In genomic region chr9:33232866-33233265, GRCh38 we compare ENCODE assay signal across 25 cellular contexts. TPM values are rescaled to one million over a fixed set of nuclear protein-coding genes. Genes with fewer than 3 reads are reported as not detected.
DNase-seq lines count a peak whose midpoint lies in the region; ATAC-seq, FAIRE-seq and TF ChIP-seq lines count a peak whose summit lies in the region.
"Had no signal": no experiment of that assay in that cellular context is flagged by ENCODE, and none has a peak within 500 bp of the region (broad histone marks: within the 10 kb centered on the region; RNA-seq: fewer than 3 reads in every experiment).

No MANE protein-coding gene starts in this region.

- H3K79me2 ChIP-seq in PC-3 (ENCODE audit: low read length) = no peaks in the 10 kb centered on the region
- no peaks in the 10 kb centered on the region for H3K79me2 ChIP-seq in hepatocyte

- H3K27ac Mint-ChIP-seq in endothelial cell (ENCODE audit: unreplicated experiment) = peak overlapping the region; percentile 33
- H3K27ac Mint-ChIP-seq: H9 had no signal

- DNase-seq in A549 (ENCODE audit: low read depth in 1 of 2, low spot score in 1 of 2) = no peak
- DNase-seq in PC-3 = peak; percentile 45
- DNase-seq in endothelial cell (ENCODE audit: low spot score) = no peak
- DNase-seq in renal cortical epithelial cell (ENCODE audit: low read depth) = peak; percentile 53
- DNase-seq in globus pallidus (ENCODE audit: low spot score) = no peak
- no peak for DNase-seq in hepatocyte (ENCODE audit: low spot score)
- no peak for DNase-seq in stimulated activated naive CD4-positive, alpha-beta T cell (lab: John Stamatoyannopoulos, UW)
- DNase-seq: CD8-positive, alpha-beta memory T cell; GM23248; H9; KG1; NCI-H1694; NCI-H2081; NCI-H2171 treated with DMSO at 0.1 percent for 48 hours; NCI-H524 treated with DMSO at 0.1 percent for 48 hours; SHP77 had no signal

- H3K36me3 ChIP-seq in PC-3 (ENCODE audit: low read depth, low read length) (no peaks in the 10 kb centered on the region), hepatocyte (replicated peaks; ENCODE audit: insufficient read depth, low read depth) (no peaks in the 10 kb centered on the region)

- TF ChIP-seq RAD21 in A549 (conservative IDR thresholded peaks at IDR 0.05 in 1 of 2, IDR thresholded peaks at IDR 0.05 in 1 of 2) = no peak

- TF ChIP-seq CTCF in A549 (IDR thresholded peaks at IDR 0.05) = no peak
- TF ChIP-seq CTCF in PC-3 (conservative IDR thresholded peaks at IDR 0.05; ENCODE audit: low read depth, low read length) = no peak
- TF ChIP-seq CTCF in endothelial cell (IDR thresholded peaks at IDR 0.05; ENCODE audit: unreplicated experiment) = no peak
- no peak for TF ChIP-seq CTCF in hepatocyte (IDR thresholded peaks at IDR 0.05; ENCODE audit: poor library complexity)

- no peak for ATAC-seq in A549
- no peak for ATAC-seq in PC-3
- ATAC-seq in HG03571 (IDR thresholded peaks at IDR 0.05; ENCODE audit: unreplicated experiment) = no peak
- ATAC-seq: HepG2 had no signal

- BruUV-seq in PC-3 (replicated peaks; lab: Mats Ljungman, UMichigan) = no TSS peak

- H3K9me3 Mint-ChIP-seq in endothelial cell (ENCODE audit: unreplicated experiment) = no peaks in the 10 kb centered on the region
- H3K9me3 Mint-ChIP-seq: CD8-positive, alpha-beta memory T cell had no signal

- no peaks in the 10 kb centered on the region for H3K27me3 ChIP-seq in PC-3 (ENCODE audit: low read length)
- H3K27me3 ChIP-seq in hepatocyte = no peaks in the 10 kb centered on the region

- H4K20me1 ChIP-seq in PC-3 (ENCODE audit: low read length) = no peaks in the 10 kb centered on the region
- H4K20me1 ChIP-seq in hepatocyte (ENCODE audit: insufficient read depth, poor library complexity, severe bottlenecking) = no peaks in the 10 kb centered on the region

- no peak for TF ChIP-seq EP300 in A549 (IDR thresholded peaks at IDR 0.05)

- H3K9me2 ChIP-seq in PC-3 (replicated peaks; ENCODE audit: low read length) (no peaks in the 10 kb centered on the region), hepatocyte (replicated peaks; ENCODE audit: insufficient read depth) (no peaks in the 10 kb centered on the region)

- no peak for FAIRE-seq in A549 (lab: Jason Lieb, UNC)
- FAIRE-seq: G401.6, GM12892, HepG2 had no signal

- H3K4me3 Mint-ChIP-seq in endothelial cell (ENCODE audit: unreplicated experiment) = peak overlapping the region; percentile 8
- H3K4me3 Mint-ChIP-seq: CD8-positive, alpha-beta memory T cell; H9 had no signal

- H2AFZ ChIP-seq in PC-3 (ENCODE audit: low read length) (no peak overlapping the region), hepatocyte (no peak overlapping the region)
- H2AFZ ChIP-seq: GM23248 had no signal

- H3K4me3 ChIP-seq in A549 = no peak overlapping the region
- no peak overlapping the region for H3K4me3 ChIP-seq in PC-3 (ENCODE audit: low read length)
- no peak overlapping the region for H3K4me3 ChIP-seq in hepatocyte
- H3K4me3 ChIP-seq: GM23248 had no signal

- peak overlapping the region; percentile 74 for H3K4me2 ChIP-seq in A549
- no peak overlapping the region; the same call in 1 of the 2 replicates for H3K4me2 ChIP-seq in PC-3 (ENCODE audit: low read length)
- H3K4me2 ChIP-seq in hepatocyte = no peak overlapping the region

- intact Hi-C loops in PC-3 (cut with micrococcal nuclease) = no loop called here

- CTCF ChIA-PET in A549 (lab: Yijun Ruan, JAX) = interaction anchor here (1.3 to 5.5 kb wide), 9 partner anchors 10 to 489 kb away, joined by 3 to 33 read pairs (median 9); no protein-coding TSS in a partner anchor
- CTCF ChIA-PET in PC-3 (lab: Charles Lee) = no interaction called here

- H3K9ac ChIP-seq in PC-3 (ENCODE audit: low read length) = peak overlapping the region; percentile 85
- H3K9ac ChIP-seq: GM23248 had no signal

- WGBS in A549 (ENCODE audit: missing lambda C conversion rate) = 93% methylated on average over 5 of the region's 5 CpGs
- WGBS in hepatocyte (ENCODE audit: low lambda C conversion rate, missing lambda C conversion rate) = 83% methylated on average over 5 of the region's 5 CpGs

- H3K36me3 Mint-ChIP-seq in endothelial cell (ENCODE audit: low read depth, unreplicated experiment) = peaks cover 7% of the 10 kb centered on the region

- peaks cover 20% of the 10 kb centered on the region for H3K9me3 ChIP-seq in A549
- no peaks in the 10 kb centered on the region for H3K9me3 ChIP-seq in PC-3 (ENCODE audit: low read length)
- H3K9me3 ChIP-seq in hepatocyte (ENCODE audit: low read depth) = no peaks in the 10 kb centered on the region

- TF ChIP-seq POLR2A in A549 (IDR thresholded peaks at IDR 0.05; ENCODE audit: low read length) = no peak

- no peaks in the 10 kb centered on the region for H3K4me1 Mint-ChIP-seq in endothelial cell (ENCODE audit: unreplicated experiment)
- H3K4me1 Mint-ChIP-seq: CD8-positive, alpha-beta memory T cell had no signal

- peaks cover 71% of the 10 kb centered on the region for H3K4me1 ChIP-seq in A549
- H3K4me1 ChIP-seq in PC-3 (ENCODE audit: insufficient read depth, low read length) = peaks cover 55% of the 10 kb centered on the region
- no peaks in the 10 kb centered on the region for H3K4me1 ChIP-seq in hepatocyte (ENCODE audit: insufficient read depth)

- peaks cover 8% of the 10 kb centered on the region for H3K27me3 Mint-ChIP-seq in endothelial cell (ENCODE audit: unreplicated experiment)

- POLR2A ChIA-PET in A549 (lab: Yijun Ruan, JAX) (interaction anchor here (1.0 kb wide), 1 partner anchor 208 kb away, joined by 3 read pairs; the partner anchor contains the start of gene DNAJA1), PC-3 (lab: Charles Lee; ENCODE audit: unreplicated experiment) (no interaction called here)

- H3K27ac ChIP-seq in A549 (peak overlapping the region; percentile 96 to 99), PC-3 (ENCODE audit: low read length) (peak overlapping the region; percentile 98), hepatocyte (no peak overlapping the region)
- H3K27ac ChIP-seq: GM23248, HL-60 had no signal

- H3F3A ChIP-seq in PC-3 (ENCODE audit: low read length, unreplicated experiment) = no peaks in the 10 kb centered on the region

TF ChIP-seq in A549, 52 proteins besides CTCF, POLR2A, EP300 and RAD21:
- TF ChIP-seq NFE2L2 (conservative IDR thresholded peaks at IDR 0.05; ENCODE audit: low read length) (0 out of 2 replicates have a peak, but pooled peaks have one; percentile 19), ZNF302 (CRISPR knock-in tag; IDR thresholded peaks at IDR 0.05) (no peak)

RNA-seq across cellular contexts. Expression of gene SPINK4, which starts 7.1 kb away (rescaled TPM):
- polyA plus RNA-seq in A549 (2011; rRNA removed) = 0.37 TPM in 1 of 2 replicates, not detected in the other
- polyA plus RNA-seq in A549 (2012; cell fraction: cytosol; rRNA removed) = 0.34 TPM in 1 of 2 replicates, not detected in the other
- polyA plus RNA-seq in A549 (2012; cell fraction: nucleus; rRNA removed) = not detected in 2 replicates
- polyA plus RNA-seq in A549 (2017; fragmentation: RNase III; extraction: RNeasy Plus Mini Kit Qiagen cat#74134 plus additional on column Dnase treatment) = not detected in 3 replicates
- not detected in 2 replicates for polyA minus RNA-seq in A549 (2011; rRNA and poly(A)+ RNA removed)
- total RNA-seq in PC-3 (2014; rRNA removed) = not detected in 2 replicates
- total RNA-seq in endothelial cell (ENCODE audit: unreplicated experiment) = not detected
- not detected in 2 replicates for total RNA-seq in renal cortical epithelial cell
- not detected in 2 replicates for total RNA-seq in hepatocyte
- polyA plus RNA-seq in hepatocyte = 2.2 TPM in 1 of 2 replicates, not detected in the other
- total RNA-seq: A172; CD8-positive, alpha-beta memory T cell; Daoy; GM23248; H9; HT-29; OCI-LY7 had no signal
- polyA plus RNA-seq: CD8-positive, alpha-beta memory T cell; GM23248 had no signal

RNA-seq across cellular contexts. Expression of gene BAG1, which starts 31.6 kb away (rescaled TPM):
- polyA plus RNA-seq in A549 (2011; rRNA removed) (51.9 and 86.9 TPM in 2 replicates), A549 (2017; fragmentation: RNase III; extraction: RNeasy Plus Mini Kit Qiagen cat#74134 plus additional on column Dnase treatment) (62.4 to 73.0 TPM (median 64.3 TPM) in 3 replicates), hepatocyte (78.5 and 99.3 TPM in 2 replicates)
- 53.7 and 75.5 TPM in 2 replicates for polyA plus RNA-seq in A549 (2012; cell fraction: cytosol; rRNA removed)
- polyA plus RNA-seq in A549 (2012; cell fraction: nucleus; rRNA removed) = 34.3 and 62.2 TPM in 2 replicates
- polyA minus RNA-seq in A549 (2011; rRNA and poly(A)+ RNA removed) = 27.6 and 27.8 TPM in 2 replicates
- total RNA-seq in PC-3 (2014; rRNA removed) (103 and 132 TPM in 2 replicates), endothelial cell (ENCODE audit: unreplicated experiment) (61.5 TPM), renal cortical epithelial cell (14.4 and 50.9 TPM in 2 replicates), hepatocyte (94.8 and 103 TPM in 2 replicates)

RNA-seq across cellular contexts. Expression of gene CHMP5, which starts 32.0 kb away (rescaled TPM):
- polyA plus RNA-seq in A549 (2011; rRNA removed) (108 and 187 TPM in 2 replicates), A549 (2017; fragmentation: RNase III; extraction: RNeasy Plus Mini Kit Qiagen cat#74134 plus additional on column Dnase treatment) (99.8 to 119 TPM (median 108 TPM) in 3 replicates), hepatocyte (85.6 and 91.5 TPM in 2 replicates)
- 38.7 and 48.0 TPM in 2 replicates for polyA plus RNA-seq in A549 (2012; cell fraction: cytosol; rRNA removed)
- polyA plus RNA-seq in A549 (2012; cell fraction: nucleus; rRNA removed) = 13.9 and 21.7 TPM in 2 replicates
- polyA minus RNA-seq in A549 (2011; rRNA and poly(A)+ RNA removed) = 15.3 and 16.9 TPM in 2 replicates
- total RNA-seq in PC-3 (2014; rRNA removed) (64.2 and 65.0 TPM in 2 replicates), endothelial cell (ENCODE audit: unreplicated experiment) (88.7 TPM), renal cortical epithelial cell (161 and 196 TPM in 2 replicates), hepatocyte (102 and 109 TPM in 2 replicates)

RNA-seq across cellular contexts. Expression of gene NFX1, which starts 57.5 kb away (rescaled TPM):
- polyA plus RNA-seq in A549 (2011; rRNA removed) (41.1 and 41.2 TPM in 2 replicates), A549 (2017; fragmentation: RNase III; extraction: RNeasy Plus Mini Kit Qiagen cat#74134 plus additional on column Dnase treatment) (23.6 to 25.0 TPM (median 24.8 TPM) in 3 replicates), hepatocyte (19.5 and 22.4 TPM in 2 replicates)
- 20.7 and 21.0 TPM in 2 replicates for polyA plus RNA-seq in A549 (2012; cell fraction: cytosol; rRNA removed)
- polyA plus RNA-seq in A549 (2012; cell fraction: nucleus; rRNA removed) = 37.4 and 41.3 TPM in 2 replicates
- polyA minus RNA-seq in A549 (2011; rRNA and poly(A)+ RNA removed) = 76.4 and 88.5 TPM in 2 replicates
- total RNA-seq in PC-3 (2014; rRNA removed) (12.5 and 15.4 TPM in 2 replicates), endothelial cell (ENCODE audit: unreplicated experiment) (33.5 TPM), renal cortical epithelial cell (16.3 and 34.8 TPM in 2 replicates), hepatocyte (18.5 and 21.8 TPM in 2 replicates)

Comparison
In these comparisons a context has a peak if more than half of its experiments do, and no peak if none do; other contexts are left out.
1. DNase-seq: peak in PC-3 (single experiment) and renal cortical epithelial cell (single experiment); none in A549 (0 of 2), endothelial cell (single experiment), globus pallidus (single experiment), hepatocyte (single experiment) and stimulated activated naive CD4-positive, alpha-beta T cell (0 of 6).